In genomic region chr2:32061430-32061829, GRCh38 we compare ENCODE assay signal across 1 cellular context.
TF ChIP-seq lines count a peak whose summit lies in the region.

No MANE protein-coding gene starts in this region.

TF ChIP-seq in K562, 482 proteins besides CTCF, POLR2A, EP300 and RAD21:
- TF ChIP-seq ZNF133 (CRISPR knock-in tag; IDR thresholded peaks at IDR 0.05) = no peak
- TF ChIP-seq, protein P1, sequence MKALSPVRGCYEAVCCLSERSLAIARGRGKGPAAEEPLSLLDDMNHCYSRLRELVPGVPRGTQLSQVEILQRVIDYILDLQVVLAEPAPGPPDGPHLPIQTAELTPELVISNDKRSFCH (CRISPR knock-in tag; IDR thresholded peaks at IDR 0.05) = no peak
- TF ChIP-seq, protein P1 (tag; IDR thresholded peaks at IDR 0.05) = no peak
- no peak for TF ChIP-seq NR0B1 (IDR thresholded peaks at IDR 0.05; ENCODE audit: partially characterized antibody)
- no peak for TF ChIP-seq PRDM10 (IDR thresholded peaks at IDR 0.05; ENCODE audit: partially characterized antibody)
- no peak for TF ChIP-seq NRF1 (conservative IDR thresholded peaks at IDR 0.05 in 1 of 2, IDR thresholded peaks at IDR 0.05 in 1 of 2)
- TF ChIP-seq TRIM25 (IDR thresholded peaks at IDR 0.05; ENCODE audit: borderline replicate concordance) = no peak
- no peak for TF ChIP-seq STAG1 (CRISPR knock-in tag; IDR thresholded peaks at IDR 0.05; ENCODE audit: borderline replicate concordance)
- no peak for TF ChIP-seq XRCC3 (IDR thresholded peaks at IDR 0.05)
